Comparison of ENCODE assay signal across 17 cellular contexts in genomic region chr9:132301521-132301920, GRCh38.
"Had no signal": no experiment of that assay in that cellular context is flagged by ENCODE, and none has a peak within 500 bp of the region (broad histone marks: within the 10 kb centered on the region; RNA-seq: fewer than 3 reads in every experiment).

No MANE protein-coding gene starts in this region.

- H3K9me3 Mint-ChIP-seq: activated naive CD4-positive, alpha-beta T cell treated with anti-CD3 and anti-CD28 coated beads, Interleukin-2, amount 50 U/mL, for 72 hours; activated T-helper 2 cell treated with anti-CD3 and anti-CD28 coated beads, Interferon-gamma antibody, Interleukin-2, Interleukin-4, amounts not matched to agents 10 μg/mL and 5 μg/mL and 100 μg/mL, durations not matched to agents 14 hours and 24 hours and 36 hours; brain; nephron progenitor cell had no signal

- FAIRE-seq: colon had no signal

- H3K4me1 ChIP-seq: tibial artery had no signal

- H3K27me3 ChIP-seq: dorsolateral prefrontal cortex, heart right ventricle, left lung, tibial artery had no signal

- DNase-seq: activated CD4-positive, alpha-beta T cell treated with anti-CD3 and anti-CD28 coated beads for 48 hours; activated CD4-positive, CD25-positive, alpha-beta regulatory T cell; central memory CD4-positive, alpha-beta T cell; dorsolateral prefrontal cortex; heart right ventricle; left lung; midbrain; nephron progenitor cell; retina; stimulated activated naive CD4-positive, alpha-beta T cell treated with Interleukin-2 at 50 U/mL for 16 hours; T-helper 9 cell; tibial artery had no signal

- ATAC-seq: activated naive CD4-positive, alpha-beta T cell treated with anti-CD3 and anti-CD28 coated beads, Interleukin-2, amount 50 U/mL, for 72 hours; heart right ventricle; left lung had no signal

- H3K4me3 Mint-ChIP-seq: brain, nephron progenitor cell had no signal

- H3K27ac ChIP-seq: dorsolateral prefrontal cortex, heart right ventricle, left lung, SK-N-MC, tibial artery had no signal

- H3K9me3 ChIP-seq: heart right ventricle, left lung, tibial artery had no signal

- H3K4me1 Mint-ChIP-seq: nephron progenitor cell had no signal

- H3K27me3 Mint-ChIP-seq: brain had no signal

- H3K4me3 ChIP-seq: dorsolateral prefrontal cortex, heart right ventricle, left lung, SK-N-MC, tibial artery had no signal

- H3K27ac Mint-ChIP-seq: activated T-helper 2 cell treated with anti-CD3 and anti-CD28 coated beads, Interferon-gamma antibody, Interleukin-2, Interleukin-4, amounts not matched to agents 10 μg/mL and 5 μg/mL and 100 μg/mL, durations not matched to agents 14 hours and 24 hours and 36 hours; nephron progenitor cell had no signal
